ENCODE assay signal across 8 cellular contexts in the genomic region with DNA sequence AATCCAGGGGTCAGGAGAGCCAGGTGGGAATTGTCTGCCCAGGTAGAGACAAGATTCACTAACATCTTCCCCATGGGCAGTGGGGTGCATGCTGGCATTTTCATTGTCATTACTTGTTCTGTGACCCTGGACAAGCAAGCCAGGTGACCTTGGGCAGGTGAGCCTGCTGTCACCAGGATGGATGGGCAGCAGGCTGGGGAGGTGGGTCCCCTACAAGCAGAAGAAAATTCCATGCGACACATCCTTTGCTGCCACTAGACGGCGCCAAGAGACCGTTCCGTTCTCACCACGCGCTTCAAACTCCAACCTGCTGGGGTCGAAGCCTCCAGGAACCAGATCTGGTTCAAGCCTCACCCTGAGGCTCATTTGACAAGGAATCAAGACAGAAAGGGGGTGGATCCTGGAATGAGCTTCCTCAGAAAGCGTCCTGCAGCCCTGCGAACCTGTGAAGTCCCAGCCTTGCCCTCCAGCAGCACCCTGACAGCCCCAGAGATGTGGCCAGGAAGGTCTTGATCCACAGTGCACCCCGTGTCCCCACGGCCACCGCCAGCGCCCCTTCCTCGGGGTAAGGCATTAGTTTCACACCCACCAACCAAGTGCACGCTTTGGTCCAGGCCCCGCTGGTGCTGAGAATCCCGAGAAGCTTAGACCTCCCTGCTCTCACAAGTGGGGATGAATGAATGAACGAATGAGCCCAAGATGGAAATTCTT. TPM values are rescaled to one million over a fixed set of nuclear protein-coding genes. Genes with fewer than 3 reads are reported as not detected.
DNase-seq lines count a peak whose midpoint lies in the region; ATAC-seq, FAIRE-seq and TF ChIP-seq lines count a peak whose summit lies in the region.

No MANE protein-coding gene starts in this region.

- no peak overlapping the region for H3K4me3 ChIP-seq in A549

- no peaks in the 10 kb centered on the region for H3K27me3 Mint-ChIP-seq in brain

- no peaks in the 10 kb centered on the region for H3K9me3 Mint-ChIP-seq in brain

- peak; percentile 77 to 89 for DNase-seq in A549 (ENCODE audit: low read depth in 1 of 2, low spot score in 1 of 2)
- DNase-seq in NCI-H2227 treated with DMSO at 0.1 percent for 48 hours (lab: John Stamatoyannopoulos, UW) = peak; percentile 74
- peak; percentile 74 for DNase-seq in iPS-NIHi11 (ENCODE audit: low spot score)
- DNase-seq in stimulated activated CD4-positive, alpha-beta T cell treated with anti-CD3 and anti-CD28 coated beads, Interleukin-12 subunit alpha, Interleukin-12 subunit beta, amount 100 ng/mL, for 48 hours (ENCODE audit: low read depth in 2 of 3, low spot score in 1 of 3) = peak; percentile 64 to 76 (median 71)

- POLR2A ChIA-PET in A549 (lab: Yijun Ruan, JAX) = interaction anchor here (0.6 kb wide), 1 partner anchor 12 kb away, joined by 3 read pairs; no protein-coding TSS in a partner anchor

- CTCF ChIA-PET in A549 (lab: Yijun Ruan, JAX) = interaction anchor here (0.6 to 4.0 kb wide), 52 partner anchors 9 to 360 kb away, joined by 3 to 42 read pairs (median 6); partner anchors contain the start of gene ZNF839

- H3K4me1 ChIP-seq in A549 = peaks cover 28% of the 10 kb centered on the region

- peak overlapping the region; percentile 66; the same call in 2 of the 3 replicates for H3K4me2 ChIP-seq in A549

- peaks cover 40% of the 10 kb centered on the region for H3K4me1 Mint-ChIP-seq in brain

- peak; percentile 96 to 97 for TF ChIP-seq RAD21 in A549 (conservative IDR thresholded peaks at IDR 0.05 in 1 of 2, IDR thresholded peaks at IDR 0.05 in 1 of 2)

- H3K27ac ChIP-seq in A549 = peak overlapping the region; percentile 82 to 99
- H3K27ac ChIP-seq in VCaP = no peak overlapping the region

- no peaks in the 10 kb centered on the region for H3K9me3 ChIP-seq in A549

- ATAC-seq in A549 = peak; percentile 11 to 60
- ATAC-seq in GM19351 (IDR thresholded peaks at IDR 0.05; ENCODE audit: unreplicated experiment) = peak; percentile 19
- ATAC-seq in HG03432 (IDR thresholded peaks at IDR 0.05; ENCODE audit: unreplicated experiment) = no peak

- no peak for FAIRE-seq in A549 (lab: Jason Lieb, UNC)

- TF ChIP-seq EP300 in A549 (IDR thresholded peaks at IDR 0.05) = no peak

- no peaks in the 10 kb centered on the region for H3K36me3 Mint-ChIP-seq in brain

- TF ChIP-seq CTCF in A549 (IDR thresholded peaks at IDR 0.05) (peak; percentile 96), VCaP (conservative IDR thresholded peaks at IDR 0.05) (peak; percentile 86), brain (conservative IDR thresholded peaks at IDR 0.05) (peak; percentile 85 to 89)

- peak overlapping the region in 4 of 5 experiments; percentile 10 to 86 (median 41) for H3K4me3 Mint-ChIP-seq in brain

- WGBS in A549 (ENCODE audit: missing lambda C conversion rate) = 51% methylated on average over 12 of the region's 19 CpGs

- H3K27ac Mint-ChIP-seq in brain = peak overlapping the region; percentile 58 to 89 (median 82)

- no peak for TF ChIP-seq POLR2A in A549 (IDR thresholded peaks at IDR 0.05; ENCODE audit: low read length)

TF ChIP-seq in A549, 52 proteins besides CTCF, POLR2A, EP300 and RAD21:
- TF ChIP-seq CHD4 (IDR thresholded peaks at IDR 0.05; ENCODE audit: borderline replicate concordance) (no peak), ESRRA (IDR thresholded peaks at IDR 0.05; ENCODE audit: borderline replicate concordance, low read length) (no peak), FOSB (CRISPR knock-in tag; IDR thresholded peaks at IDR 0.05) (no peak), CHD2 (IDR thresholded peaks at IDR 0.05; ENCODE audit: low read length, partially characterized antibody) (no peak), MAFK (IDR thresholded peaks at IDR 0.05; ENCODE audit: partially characterized antibody) (no peak), E2F6 (IDR thresholded peaks at IDR 0.05; ENCODE audit: borderline replicate concordance, low read depth) (peak; percentile 78), HOXB5 (CRISPR knock-in tag; IDR thresholded peaks at IDR 0.05) (no peak), JUN (IDR thresholded peaks at IDR 0.05) (no peak), SMC3 (IDR thresholded peaks at IDR 0.05) (peak; percentile 89), TP53 (CRISPR knock-in tag; IDR thresholded peaks at IDR 0.05) (no peak)
- TF ChIP-seq, protein P1, sequence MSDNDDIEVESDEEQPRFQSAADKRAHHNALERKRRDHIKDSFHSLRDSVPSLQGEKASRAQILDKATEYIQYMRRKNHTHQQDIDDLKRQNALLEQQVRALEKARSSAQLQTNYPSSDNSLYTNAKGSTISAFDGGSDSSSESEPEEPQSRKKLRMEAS (IDR thresholded peaks at IDR 0.05) = peak; percentile 91
TF ChIP-seq in A549: peak in this region for 3.

RNA-seq across cellular contexts. Expression of gene DYNC1H1, which starts 3.2 kb away (rescaled TPM):
- polyA plus RNA-seq in A549 (2011; rRNA removed) (187 and 379 TPM in 2 replicates), A549 (2017; fragmentation: RNase III; extraction: RNeasy Plus Mini Kit Qiagen cat#74134 plus additional on column Dnase treatment) (154 to 197 TPM (median 177 TPM) in 3 replicates), brain (ENCODE audit: insufficient read depth, low read depth, low replicate concordance) (625 TPM)
- 156 and 163 TPM in 2 replicates for polyA plus RNA-seq in A549 (2012; cell fraction: cytosol; rRNA removed)
- 1,193 and 1,318 TPM in 2 replicates for polyA plus RNA-seq in A549 (2012; cell fraction: nucleus; rRNA removed)
- 837 and 1,039 TPM in 2 replicates for polyA minus RNA-seq in A549 (2011; rRNA and poly(A)+ RNA removed)
